Comparison of ENCODE assay signal across 21 cellular contexts in the genomic region with DNA sequence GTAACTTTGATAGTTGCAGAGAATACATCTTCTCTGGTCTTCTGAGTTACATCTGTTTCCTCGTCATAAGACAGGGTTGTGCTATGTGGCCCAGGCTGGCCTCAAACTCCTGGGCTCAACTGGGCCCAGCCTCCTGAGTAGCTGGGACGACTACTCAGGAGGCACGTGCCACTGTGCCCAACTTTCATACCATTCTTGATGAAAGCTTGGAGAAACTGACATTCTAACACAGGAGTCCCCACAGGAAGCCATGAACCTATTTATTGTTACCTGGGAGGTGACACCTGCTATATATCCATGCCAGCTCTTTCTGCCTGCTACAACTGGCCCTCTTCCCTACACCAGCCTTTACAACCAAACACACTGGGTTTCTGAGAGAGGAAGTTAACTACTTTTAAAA. TPM values are rescaled to one million over a fixed set of nuclear protein-coding genes. Genes with fewer than 3 reads are reported as not detected.
DNase-seq lines count a peak whose midpoint lies in the region; ATAC-seq and TF ChIP-seq lines count a peak whose summit lies in the region.
"Had no signal": no experiment of that assay in that cellular context is flagged by ENCODE, and none has a peak within 500 bp of the region (broad histone marks: within the 10 kb centered on the region; RNA-seq: fewer than 3 reads in every experiment).

No MANE protein-coding gene starts in this region.

- H3K27me3 Mint-ChIP-seq in activated B cell treated with CpG ODN at 0.5 μM for 24 hours: no peaks in the 10 kb centered on the region
- no peaks in the 10 kb centered on the region for H3K27me3 Mint-ChIP-seq in stimulated activated memory B cell treated with anti-CD40 and anti-IgM and Interleukin-4, amounts not matched to agents 10 μg/mL and 1 μg/mL and 100 μg/mL, for 72 hours

- peaks cover 48% of the 10 kb centered on the region for H3K36me3 Mint-ChIP-seq in activated B cell treated with CpG ODN at 0.5 μM for 24 hours (ENCODE audit: low read depth)
- H3K36me3 Mint-ChIP-seq in stimulated activated memory B cell treated with anti-CD40 and anti-IgM and Interleukin-4, amounts not matched to agents 10 μg/mL and 1 μg/mL and 100 μg/mL, for 72 hours: peaks cover 13% of the 10 kb centered on the region

- intact Hi-C loops in activated B cell treated with CpG ODN at 0.5 μM for 24 hours (cut with micrococcal nuclease): loop anchor here (5.0 kb wide), 1 partner anchor 239 kb away; no protein-coding TSS in a partner anchor

- H3K4me3 Mint-ChIP-seq in activated B cell treated with CpG ODN at 0.5 μM for 24 hours: peak overlapping the region; percentile 19
- no peak overlapping the region for H3K4me3 Mint-ChIP-seq in stimulated activated memory B cell treated with anti-CD40 and anti-IgM and Interleukin-4, amounts not matched to agents 10 μg/mL and 1 μg/mL and 100 μg/mL, for 72 hours
- H3K4me3 Mint-ChIP-seq: CD8-positive, alpha-beta T cell had no signal

- TF ChIP-seq CTCF in activated B cell treated with CpG ODN at 0.5 μM for 24 hours (IDR thresholded peaks at IDR 0.05): no peak

- CTCF ChIA-PET in activated B cell treated with CpG ODN at 0.5 μM for 24 hours (lab: Charles Lee): interaction anchor here (2.0 to 4.2 kb wide), 3 partner anchors 12 to 61 kb away, joined by 6 to 20 read pairs (median 8); no protein-coding TSS in a partner anchor

- POLR2A ChIA-PET in activated B cell treated with CpG ODN at 0.5 μM for 24 hours (lab: Charles Lee): interaction anchor here (1.2 to 4.2 kb wide), 4 partner anchors 13 to 19 kb away, joined by 3 to 47 read pairs (median 4); a partner anchor contains a TSS

- no peak for DNase-seq in activated B cell treated with CpG ODN at 0.5 μM for 24 hours
- no peak for DNase-seq in glomerular visceral epithelial cell (ENCODE audit: extremely low spot score)
- no peak for DNase-seq in H4 (ENCODE audit: low spot score)
- DNase-seq: activated CD4-positive, alpha-beta T cell treated with anti-CD3 and anti-CD28 coated beads, Interleukin-2, amount 50 U/mL, for 1 hour; activated gamma-delta T cell; adrenal gland; caudate nucleus; CD8-positive, alpha-beta T cell; DND-41; KBM-7; left lung; mucosa of descending colon; NCI-H1048; NCI-H2081; SIG-M5; stimulated activated CD8-positive, alpha-beta memory T cell treated with anti-CD3 and anti-CD28 coated beads, Interleukin-4, amount 100 ng/mL, for 48 hours; T-helper 1 cell had no signal

- peaks cover 79% of the 10 kb centered on the region for H3K4me1 Mint-ChIP-seq in activated B cell treated with CpG ODN at 0.5 μM for 24 hours
- H3K4me1 Mint-ChIP-seq in stimulated activated memory B cell treated with anti-CD40 and anti-IgM and Interleukin-4, amounts not matched to agents 10 μg/mL and 1 μg/mL and 100 μg/mL, for 72 hours: peaks cover 42% of the 10 kb centered on the region

- H3K27ac Mint-ChIP-seq in activated B cell treated with CpG ODN at 0.5 μM for 24 hours: peak overlapping the region; percentile 91
- peak overlapping the region; percentile 91 for H3K27ac Mint-ChIP-seq in stimulated activated memory B cell treated with anti-CD40 and anti-IgM and Interleukin-4, amounts not matched to agents 10 μg/mL and 1 μg/mL and 100 μg/mL, for 72 hours
- H3K27ac Mint-ChIP-seq: CD8-positive, alpha-beta T cell had no signal

- ATAC-seq in GM18861 (IDR thresholded peaks at IDR 0.05; ENCODE audit: unreplicated experiment) (peak; percentile 30), HG03432 (IDR thresholded peaks at IDR 0.05; ENCODE audit: unreplicated experiment) (peak; percentile 26), activated B cell treated with CpG ODN at 0.5 μM for 24 hours (ENCODE audit: low read depth) (peak; percentile 35), HG03469 (IDR thresholded peaks at IDR 0.05; ENCODE audit: unreplicated experiment) (no peak)
- no peak for ATAC-seq in stimulated activated memory B cell treated with anti-CD40 and anti-IgM and Interleukin-4, amounts not matched to agents 10 μg/mL and 1 μg/mL and 100 μg/mL, for 72 hours
- ATAC-seq: CD8-positive, alpha-beta T cell; left lung; mucosa of descending colon had no signal

- H3K9me3 Mint-ChIP-seq in activated B cell treated with CpG ODN at 0.5 μM for 24 hours: no peaks in the 10 kb centered on the region
- H3K9me3 Mint-ChIP-seq in stimulated activated memory B cell treated with anti-CD40 and anti-IgM and Interleukin-4, amounts not matched to agents 10 μg/mL and 1 μg/mL and 100 μg/mL, for 72 hours: no peaks in the 10 kb centered on the region
- H3K9me3 Mint-ChIP-seq: CD8-positive, alpha-beta T cell had no signal

RNA-seq across cellular contexts. Expression of a gene that starts 19.1 kb away (rescaled TPM):
- 28.2 and 28.6 TPM in 2 replicates for total RNA-seq in activated B cell treated with CpG ODN at 0.5 μM for 24 hours
- 12.7 and 16.6 TPM in 2 replicates for total RNA-seq in H4 (2014; rRNA removed; shearing (Covaris generic))

Comparison
In these comparisons a context has a peak if more than half of its experiments do, and no peak if none do; other contexts are left out.
1. ATAC-seq: peak in GM18861 (single experiment), HG03432 (single experiment) and activated B cell treated with CpG ODN at 0.5 μM for 24 hours (single experiment); none in stimulated activated memory B cell treated with anti-CD40 and anti-IgM and Interleukin-4, amounts not matched to agents 10 μg/mL and 1 μg/mL and 100 μg/mL, for 72 hours (single experiment) and HG03469 (single experiment).